23 cellular contexts compared by ENCODE assay signal in genomic region chr21:35905973-35906357, GRCh38.
A peak's percentile ranks its signal among the peaks of the same experiment; 100 is the strongest.
DNase-seq lines count a peak whose midpoint lies in the region; ATAC-seq, FAIRE-seq and TF ChIP-seq lines count a peak whose summit lies in the region.
"Had no signal": no experiment of that assay in that cellular context is flagged by ENCODE, and none has a peak within 500 bp of the region (broad histone marks: within the 10 kb centered on the region; RNA-seq: fewer than 3 reads in every experiment).

No MANE protein-coding gene starts in this region.

- H3K14ac ChIP-seq in H1 (ENCODE audit: insufficient read length), result no peak overlapping the region

- peaks cover 4% of the 10 kb centered on the region; the same call in 1 of the 2 replicates for H3K9me2 ChIP-seq in GM23338 (ENCODE audit: insufficient read depth)

- no peak overlapping the region for H3K56ac ChIP-seq in H1 (replicated peaks; ENCODE audit: insufficient read length, low read depth, low read length)

- no peak for TF ChIP-seq EP300 in H1 (IDR thresholded peaks at IDR 0.05; ENCODE audit: borderline replicate concordance in 1 of 2, low read depth in 2 of 2, low read length in 2 of 2)
- TF ChIP-seq EP300 in upper lobe of left lung (IDR thresholded peaks at IDR 0.05), result no peak

- 86% methylated on average over 8 of the region's 8 CpGs; no CpG with 5 or more reads in 1 of the 2 experiments for WGBS in H1 (ENCODE audit: extremely low coverage in 1 of 2, insufficient coverage in 1 of 2, insufficient read length in 1 of 2, insufficient replicate concordance in 2 of 2, low coverage in 1 of 2, low lambda C conversion rate in 2 of 2, missing lambda C conversion rate in 1 of 2), 2 experiments
- WGBS in upper lobe of left lung, 2 donors, result 87 to 92% methylated on average over 8 of the region's 8 CpGs

- H3K36me3 Mint-ChIP-seq in GM23338 (ENCODE audit: low read depth), result no peaks in the 10 kb centered on the region
- H3K36me3 Mint-ChIP-seq in naive thymus-derived CD4-positive, alpha-beta T cell, result no peaks in the 10 kb centered on the region
- no peaks in the 10 kb centered on the region for H3K36me3 Mint-ChIP-seq in activated CD8-positive, alpha-beta T cell treated with anti-CD3 and anti-CD28 coated beads for 36 hours (ENCODE audit: low read depth)

- no peak overlapping the region for H4K91ac ChIP-seq in H1 (replicated peaks; ENCODE audit: insufficient read length, low read length)

- no peak overlapping the region for H2BK15ac ChIP-seq in H1 (ENCODE audit: low read length)

- no peak overlapping the region for H3K4me2 ChIP-seq in GM23338
- no peak overlapping the region for H3K4me2 ChIP-seq in H1 (ENCODE audit: insufficient read depth in 1 of 2, low read depth in 2 of 2, low read length in 2 of 2)

- H3K27me3 Mint-ChIP-seq in GM23338 (ENCODE audit: insufficient read depth, low read depth, poor library complexity), result peaks cover 4% of the 10 kb centered on the region
- peaks cover 3 to 20% (median 7%) of the 10 kb centered on the region in 5 donors for H3K27me3 Mint-ChIP-seq in naive thymus-derived CD4-positive, alpha-beta T cell
- no peaks in the 10 kb centered on the region for H3K27me3 Mint-ChIP-seq in activated CD8-positive, alpha-beta T cell treated with anti-CD3 and anti-CD28 coated beads for 36 hours

- no peaks in the 10 kb centered on the region for H3K23me2 ChIP-seq in H1 (ENCODE audit: low read depth, low read length)

- H2AK5ac ChIP-seq in H1 (ENCODE audit: low read depth, low read length), result no peak overlapping the region

- no peak overlapping the region for H3K27ac ChIP-seq in GM23338 (ENCODE audit: low read depth)
- no peak overlapping the region for H3K27ac ChIP-seq in H1 (ENCODE audit: low read depth, low read length)
- peak overlapping the region in 3 of 4 donors; percentile 7 to 79 (median 46) for H3K27ac ChIP-seq in upper lobe of left lung
- no peak overlapping the region for H3K27ac ChIP-seq in naive thymus-derived CD4-positive, alpha-beta T cell (ENCODE audit: low read depth, low read length)

- H3K79me2 ChIP-seq in GM23338 (replicated peaks; ENCODE audit: insufficient read depth), result no peaks in the 10 kb centered on the region
- H3K79me2 ChIP-seq in H1 (ENCODE audit: control insufficient read depth in 1 of 2, insufficient read depth in 2 of 2, low read length in 2 of 2), result no peaks in the 10 kb centered on the region

- H3K4me1 ChIP-seq in GM23338 (ENCODE audit: insufficient read depth), result peaks cover 4% of the 10 kb centered on the region; the same call in 1 of the 2 replicates
- peaks cover 0 to 2% (median 0%) of the 10 kb centered on the region in 4 experiments; a peak in 2 of 7 replicates for H3K4me1 ChIP-seq in H1 (replicated peaks in 1 of 4; ENCODE audit: control insufficient read depth in 3 of 4, insufficient read depth in 4 of 4, low read length in 3 of 4)
- peaks cover 0 to 11% (median 5%) of the 10 kb centered on the region in 4 donors for H3K4me1 ChIP-seq in upper lobe of left lung
- no peaks in the 10 kb centered on the region for H3K4me1 ChIP-seq in naive thymus-derived CD4-positive, alpha-beta T cell (ENCODE audit: control insufficient read depth in 2 of 2, insufficient read depth in 2 of 2, low read length in 2 of 2)
- H3K4me1 ChIP-seq: thyroid gland had no signal

- TF ChIP-seq POLR2A in H1 (IDR thresholded peaks at IDR 0.05; ENCODE audit: control extremely low read depth in 1 of 2, low read depth in 2 of 2, low read length in 2 of 2), result no peak
- no peak for TF ChIP-seq POLR2A in upper lobe of left lung (IDR thresholded peaks at IDR 0.05)

- ATAC-seq in GM23338 (no peak), left lobe of liver (peak; percentile 24), upper lobe of left lung (ENCODE audit: low FRiP score in 2 of 2) (peak in 1 of 2 donors; percentile 55)
- no peak for ATAC-seq in naive thymus-derived CD4-positive, alpha-beta T cell
- ATAC-seq in activated CD8-positive, alpha-beta T cell treated with anti-CD3 and anti-CD28 coated beads for 36 hours, result no peak
- ATAC-seq: GM12878 had no signal

- H4K20me1 ChIP-seq in GM23338 (replicated peaks; ENCODE audit: insufficient read depth) (no peaks in the 10 kb centered on the region), H1 (replicated peaks in 1 of 2; ENCODE audit: control insufficient read depth in 1 of 2, insufficient read depth in 2 of 2, low read length in 2 of 2) (no peaks in the 10 kb centered on the region)

- POLR2A ChIA-PET in H1 (lab: Charles Lee; ENCODE audit: partially characterized antibody), result no interaction called here
- POLR2A ChIA-PET in naive thymus-derived CD4-positive, alpha-beta T cell (lab: Charles Lee), result no interaction called here
- POLR2A ChIA-PET in activated CD8-positive, alpha-beta T cell treated with anti-CD3 and anti-CD28 coated beads for 36 hours (lab: Charles Lee), result no interaction called here

- no peak overlapping the region for H2BK5ac ChIP-seq in H1 (ENCODE audit: low read depth, low read length)

- no peak overlapping the region for H3K4ac ChIP-seq in H1 (replicated peaks; ENCODE audit: insufficient read length, low read depth, low read length)

- no peaks in the 10 kb centered on the region; the same call in 2 of the 3 replicates for H3K9me3 Mint-ChIP-seq in GM23338
- H3K9me3 Mint-ChIP-seq in naive thymus-derived CD4-positive, alpha-beta T cell, result peaks cover 0 to 3% (median 0%) of the 10 kb centered on the region in 11 donors
- no peaks in the 10 kb centered on the region for H3K9me3 Mint-ChIP-seq in activated CD8-positive, alpha-beta T cell treated with anti-CD3 and anti-CD28 coated beads for 36 hours
- H3K9me3 Mint-ChIP-seq: HFFc6; stimulated activated naive CD8-positive, alpha-beta T cell treated with anti-CD3 and anti-CD28 coated beads, Interleukin-15, Interleukin-2, amounts not matched to agents 100 ng/mL and 50 ng/mL, for 24 hours had no signal

- no peak overlapping the region for H4K5ac ChIP-seq in H1 (ENCODE audit: insufficient read length, low read depth, low read length)

- no peak overlapping the region for H4K8ac ChIP-seq in H1 (ENCODE audit: extremely low read depth, insufficient read depth, low read length)

- H3K36me3 ChIP-seq in GM23338 (ENCODE audit: insufficient read depth) (no peaks in the 10 kb centered on the region), H1 (ENCODE audit: control insufficient read depth in 2 of 4, insufficient read depth in 4 of 4, low read length in 3 of 4) (no peaks in the 10 kb centered on the region), upper lobe of left lung (no peaks in the 10 kb centered on the region)
- no peaks in the 10 kb centered on the region for H3K36me3 ChIP-seq in naive thymus-derived CD4-positive, alpha-beta T cell (ENCODE audit: control insufficient read depth in 2 of 3, insufficient read depth in 3 of 3, low read length in 3 of 3)
- H3K36me3 ChIP-seq: thyroid gland had no signal

- intact Hi-C loops in naive thymus-derived CD4-positive, alpha-beta T cell (cut with micrococcal nuclease), result no loop called here
- intact Hi-C loops in activated CD8-positive, alpha-beta T cell treated with anti-CD3 and anti-CD28 coated beads for 36 hours (cut with micrococcal nuclease), result no loop called here

- CTCF ChIA-PET in H1 (lab: Charles Lee; ENCODE audit: partially characterized antibody), result no interaction called here
- CTCF ChIA-PET in naive thymus-derived CD4-positive, alpha-beta T cell (lab: Charles Lee), result no interaction called here
- CTCF ChIA-PET in activated CD8-positive, alpha-beta T cell treated with anti-CD3 and anti-CD28 coated beads for 36 hours (lab: Charles Lee), result no interaction called here

- H2BK20ac ChIP-seq in H1 (ENCODE audit: low read length), result no peak overlapping the region

- H3K4me3 ChIP-seq in GM23338 (no peak overlapping the region), H1 (ENCODE audit: extremely low read depth in 1 of 4, insufficient read depth in 2 of 4, low read depth in 3 of 4, low read length in 4 of 4) (no peak overlapping the region), upper lobe of left lung (no peak overlapping the region)
- no peak overlapping the region for H3K4me3 ChIP-seq in naive thymus-derived CD4-positive, alpha-beta T cell (ENCODE audit: low read length)
- H3K4me3 ChIP-seq: GM12878, thyroid gland had no signal

- H3K18ac ChIP-seq in H1 (ENCODE audit: extremely low read depth, low read length), result no peak overlapping the region

- TF ChIP-seq CTCF in GM23338 (conservative IDR thresholded peaks at IDR 0.05; ENCODE audit: low read depth in 2 of 2) (peak in 1 of 2 experiments; percentile 10; a peak in 1 of 4 replicates), H1 (IDR thresholded peaks at IDR 0.05; ENCODE audit: control extremely low read depth in 1 of 3, insufficient read depth in 1 of 3, low read depth in 1 of 3, low read length in 3 of 3) (no peak), upper lobe of left lung (IDR thresholded peaks at IDR 0.05) (no peak)
- TF ChIP-seq CTCF in activated CD8-positive, alpha-beta T cell treated with anti-CD3 and anti-CD28 coated beads for 36 hours (IDR thresholded peaks at IDR 0.05), result no peak

- H3K27ac Mint-ChIP-seq in GM23338, result no peak overlapping the region
- H3K27ac Mint-ChIP-seq in naive thymus-derived CD4-positive, alpha-beta T cell, result no peak overlapping the region
- H3K27ac Mint-ChIP-seq in activated CD8-positive, alpha-beta T cell treated with anti-CD3 and anti-CD28 coated beads for 36 hours, result no peak overlapping the region
- H3K27ac Mint-ChIP-seq: HFFc6; progenitor cell of endocrine pancreas; stimulated activated naive CD8-positive, alpha-beta T cell treated with anti-CD3 and anti-CD28 coated beads, Interleukin-15, Interleukin-2, amounts not matched to agents 100 ng/mL and 50 ng/mL, for 24 hours had no signal

- H3K9me3 ChIP-seq in H1 (ENCODE audit: insufficient read depth in 2 of 2, low read depth in 1 of 2, low read length in 1 of 2) (no peaks in the 10 kb centered on the region; a peak in 1 of 4 replicates), upper lobe of left lung (no peaks in the 10 kb centered on the region)
- no peaks in the 10 kb centered on the region for H3K9me3 ChIP-seq in naive thymus-derived CD4-positive, alpha-beta T cell (ENCODE audit: control insufficient read depth in 2 of 3, low read length in 3 of 3)
- H3K9me3 ChIP-seq: thyroid gland had no signal

- H3K4me3 Mint-ChIP-seq in GM23338, result no peak overlapping the region
- H3K4me3 Mint-ChIP-seq in naive thymus-derived CD4-positive, alpha-beta T cell, result no peak overlapping the region
- no peak overlapping the region for H3K4me3 Mint-ChIP-seq in activated CD8-positive, alpha-beta T cell treated with anti-CD3 and anti-CD28 coated beads for 36 hours
- H3K4me3 Mint-ChIP-seq: HFFc6; stimulated activated naive CD8-positive, alpha-beta T cell treated with anti-CD3 and anti-CD28 coated beads, Interleukin-15, Interleukin-2, amounts not matched to agents 100 ng/mL and 50 ng/mL, for 24 hours had no signal

- H2AFZ ChIP-seq in GM23338 (peak overlapping the region; percentile 63; the same call in 1 of the 2 replicates), H1 (ENCODE audit: low read length) (no peak overlapping the region)

- TF ChIP-seq RAD21 in H1 (IDR thresholded peaks at IDR 0.05 in 1 of 2, conservative IDR thresholded peaks at IDR 0.05 in 1 of 2; ENCODE audit: low read depth in 2 of 2, low read length in 2 of 2), result peak; percentile 15 to 25; a peak in 3 of 4 replicates

- DNase-seq in GM23338 (ENCODE audit: low spot score), result no peak
- DNase-seq in H1 (ENCODE audit: low read depth in 1 of 2, low spot score in 2 of 2), result no peak
- DNase-seq in left lobe of liver (ENCODE audit: low spot score), result no peak
- no peak for DNase-seq in upper lobe of left lung
- DNase-seq in naive thymus-derived CD4-positive, alpha-beta T cell, result no peak
- no peak for DNase-seq in activated CD8-positive, alpha-beta T cell treated with anti-CD3 and anti-CD28 coated beads for 36 hours
- no peak for DNase-seq in stimulated activated CD4-positive, alpha-beta T cell treated with anti-CD3 and anti-CD28 coated beads, Interleukin-4, amount 100 ng/mL, for 24 hours
- DNase-seq: activated CD4-positive, alpha-beta T cell treated with anti-CD3 and anti-CD28 coated beads for 4 hours; activated CD8-positive, alpha-beta memory T cell treated with anti-CD3 and anti-CD28 coated beads for 24 hours; activated gamma-delta T cell treated with Interleukin-2 at 50 U/mL for 16 hours; activated T-cell treated with anti-CD3 and anti-CD28 coated beads, Interleukin-2, amount 50 U/mL, for 1 hour; DND-41; HFFc6; KG1; MM.1S; NCI-H1417 treated with DMSO at 0.1 percent for 48 hours; NCI-H446 treated with DMSO at 0.1 percent for 48 hours; OCI-M1 had no signal

- no peak overlapping the region for H2BK12ac ChIP-seq in H1 (ENCODE audit: low read depth, low read length)

- peaks cover 4% of the 10 kb centered on the region; the same call in 2 of the 3 replicates for H3K4me1 Mint-ChIP-seq in GM23338
- peaks cover 0 to 5% (median 0%) of the 10 kb centered on the region in 7 donors for H3K4me1 Mint-ChIP-seq in naive thymus-derived CD4-positive, alpha-beta T cell
- no peaks in the 10 kb centered on the region for H3K4me1 Mint-ChIP-seq in activated CD8-positive, alpha-beta T cell treated with anti-CD3 and anti-CD28 coated beads for 36 hours (ENCODE audit: low read depth)

- H3K23ac ChIP-seq in H1 (ENCODE audit: insufficient read length), result no peak overlapping the region

- no peak for FAIRE-seq in H1 (lab: Jason Lieb, UNC)
- FAIRE-seq: endothelial cell of umbilical vein, GM12878 had no signal

- H3K79me1 ChIP-seq in H1 (ENCODE audit: low read depth, low read length), result no peaks in the 10 kb centered on the region

- no peaks in the 10 kb centered on the region for H3F3A ChIP-seq in GM23338 (replicated peaks; ENCODE audit: low read depth)

- H3K27me3 ChIP-seq in GM23338 (ENCODE audit: insufficient read depth), result no peaks in the 10 kb centered on the region
- no peaks in the 10 kb centered on the region for H3K27me3 ChIP-seq in H1 (replicated peaks in 1 of 4; ENCODE audit: control insufficient read depth in 3 of 4, extremely low read depth in 1 of 4, insufficient read depth in 3 of 4, low read length in 3 of 4)
- no peaks in the 10 kb centered on the region for H3K27me3 ChIP-seq in upper lobe of left lung
- H3K27me3 ChIP-seq in naive thymus-derived CD4-positive, alpha-beta T cell (ENCODE audit: control insufficient read depth in 2 of 2, insufficient read depth in 2 of 2, low read length in 2 of 2), result no peaks in the 10 kb centered on the region
- H3K27me3 ChIP-seq: thyroid gland had no signal

- no peak overlapping the region for H2BK120ac ChIP-seq in H1 (replicated peaks; ENCODE audit: low read depth, low read length)

- no peak overlapping the region for H3K9ac ChIP-seq in H1 (replicated peaks in 1 of 4; ENCODE audit: extremely low read depth in 1 of 4, low read depth in 3 of 4, low read length in 3 of 4)

Comparison
In these comparisons a context has a peak if more than half of its experiments do, and no peak if none do; other contexts are left out.
1. H3K27ac ChIP-seq: peak in upper lobe of left lung (3 of 4); none in GM23338 (single experiment), H1 (single experiment) and naive thymus-derived CD4-positive, alpha-beta T cell (single experiment).